Comparison of ENCODE assay signal across 1 cellular context in genomic region chr20:47573586-47573985, GRCh38.
TF ChIP-seq lines count a peak whose summit lies in the region.

No MANE protein-coding gene starts in this region.

TF ChIP-seq in HepG2, 621 proteins besides CTCF, POLR2A, EP300 and RAD21 (continued from another document):
- TF ChIP-seq REPIN1 (CRISPR knock-in tag; IDR thresholded peaks at IDR 0.05; ENCODE audit: borderline replicate concordance, low read depth): no peak
- no peak for TF ChIP-seq MBD4 (IDR thresholded peaks at IDR 0.05; ENCODE audit: borderline replicate concordance, low read length)
- TF ChIP-seq RCOR2 (CRISPR knock-in tag; IDR thresholded peaks at IDR 0.05): no peak
TF ChIP-seq in HepG2: peak in this region for 0.
